ENCODE assay signal across 8 cellular contexts in genomic region chr17:53264730-53265129, GRCh38.
"Had no signal": no experiment of that assay in that cellular context is flagged by ENCODE, and none has a peak within 500 bp of the region (broad histone marks: within the 10 kb centered on the region; RNA-seq: fewer than 3 reads in every experiment).

No MANE protein-coding gene starts in this region.

- ATAC-seq: GM12878 had no signal

- FAIRE-seq: G401.6, GM12878, GM12891, GM12892, GM18507, GM19239 had no signal

- H3K4me3 ChIP-seq: GM12878 had no signal

- DNase-seq: GDM1, GF-D8 had no signal
